17 cellular contexts compared by ENCODE assay signal in the genomic region with DNA sequence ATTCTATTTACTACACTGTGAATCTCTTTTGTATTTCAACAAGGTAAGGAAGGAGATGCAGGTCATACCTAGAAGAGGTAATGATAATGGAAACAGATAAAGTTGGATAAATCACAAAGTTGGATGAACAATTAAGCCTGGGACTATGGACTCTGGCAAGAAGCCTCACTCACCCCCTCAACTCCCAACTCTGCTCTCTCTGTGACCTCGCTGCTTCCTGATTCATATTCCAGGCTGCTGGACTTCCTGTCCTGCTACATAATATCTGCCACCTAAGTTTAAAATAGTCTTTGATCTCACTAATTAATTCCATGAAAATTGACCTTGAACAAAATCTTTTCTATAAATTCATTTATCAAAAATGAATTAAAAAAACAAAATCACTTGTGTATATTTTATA.
DNase-seq lines count a peak whose midpoint lies in the region; ATAC-seq and TF ChIP-seq lines count a peak whose summit lies in the region.
"Had no signal": no experiment of that assay in that cellular context is flagged by ENCODE, and none has a peak within 500 bp of the region (broad histone marks: within the 10 kb centered on the region; RNA-seq: fewer than 3 reads in every experiment).

No MANE protein-coding gene starts in this region.

- no peak overlapping the region for H2BK15ac ChIP-seq in neuronal stem cell (ENCODE audit: low read length)

- H2AFZ ChIP-seq in GM23338 (0 out of 2 replicates have a peak overlapping the region, but pooled peaks have one; percentile 49), neuronal stem cell (ENCODE audit: low read length) (no peak overlapping the region), GM23248 (no peak overlapping the region)

- H3K18ac ChIP-seq in neuronal stem cell (ENCODE audit: low read length) = no peak overlapping the region

- TF ChIP-seq CTCF in GM23338 (conservative IDR thresholded peaks at IDR 0.05; ENCODE audit: low read depth in 2 of 2) (no peak), fibroblast of mammary gland (conservative IDR thresholded peaks at IDR 0.05; ENCODE audit: control insufficient read depth, insufficient read depth, low read depth, low read length) (no peak), spleen (IDR thresholded peaks at IDR 0.05 in 8 of 11, conservative IDR thresholded peaks at IDR 0.05 in 3 of 11) (no peak), mucosa of descending colon (IDR thresholded peaks at IDR 0.05) (no peak)

- H3K27ac ChIP-seq in GM23338 (ENCODE audit: low read depth) (no peak overlapping the region), spleen (no peak overlapping the region), neuronal stem cell (replicated peaks; ENCODE audit: low read length) (no peak overlapping the region), GM23248 (no peak overlapping the region)
- H3K27ac ChIP-seq: BLaER1 treated with 17β-estradiol and CSF1 and Interleukin-3, amounts not matched to agents 10 nM and 100 nM; HL-60 had no signal

- no peaks in the 10 kb centered on the region for H3F3A ChIP-seq in GM23338 (replicated peaks; ENCODE audit: low read depth)
- H3F3A ChIP-seq in GM23248 (ENCODE audit: insufficient read depth) = no peaks in the 10 kb centered on the region

- H3K4me1 ChIP-seq in GM23338 (ENCODE audit: insufficient read depth) (peaks cover 12% of the 10 kb centered on the region), spleen (peaks cover 0 to 3% (median 0%) of the 10 kb centered on the region in 6 donors), neuronal stem cell (ENCODE audit: control insufficient read depth in 2 of 2, insufficient read depth in 1 of 2, low read depth in 1 of 2, low read length in 2 of 2) (no peaks in the 10 kb centered on the region), mucosa of descending colon (ENCODE audit: low read depth) (no peaks in the 10 kb centered on the region), GM23248 (ENCODE audit: insufficient read depth) (no peaks in the 10 kb centered on the region)

- H3K9me2 ChIP-seq in GM23338 (ENCODE audit: insufficient read depth) (peaks cover 7% of the 10 kb centered on the region; the same call in 1 of the 2 replicates), GM23248 (ENCODE audit: insufficient read depth) (no peaks in the 10 kb centered on the region)

- no peak overlapping the region for H3K4me3 ChIP-seq in GM23338
- no peak overlapping the region for H3K4me3 ChIP-seq in fibroblast of mammary gland (ENCODE audit: control insufficient read depth, low read depth, low read length)
- H3K4me3 ChIP-seq in spleen = no peak overlapping the region
- H3K4me3 ChIP-seq in neuronal stem cell (ENCODE audit: low read length in 2 of 2) = no peak overlapping the region
- no peak overlapping the region for H3K4me3 ChIP-seq in mucosa of descending colon
- H3K4me3 ChIP-seq in GM23248 = no peak overlapping the region
- H3K4me3 ChIP-seq: BLaER1 treated with 17β-estradiol and CSF1 and Interleukin-3, amounts not matched to agents 10 nM and 100 nM; K562 had no signal

- no peak overlapping the region for H3K23ac ChIP-seq in neuronal stem cell (ENCODE audit: low read depth, low read length, poor library complexity)

- H3K36me3 ChIP-seq in GM23338 (ENCODE audit: insufficient read depth) (no peaks in the 10 kb centered on the region), spleen (no peaks in the 10 kb centered on the region), neuronal stem cell (replicated peaks in 1 of 2; ENCODE audit: control insufficient read depth in 2 of 2, insufficient read depth in 2 of 2, low read length in 2 of 2) (no peaks in the 10 kb centered on the region), mucosa of descending colon (ENCODE audit: low read depth) (no peaks in the 10 kb centered on the region), GM23248 (ENCODE audit: low read depth) (no peaks in the 10 kb centered on the region)
- H3K36me3 ChIP-seq: BLaER1 treated with 17β-estradiol and CSF1 and Interleukin-3, amounts not matched to agents 10 nM and 100 nM had no signal

- WGBS in spleen, 5 donors = 54 to 80% (median 69%) methylated on average over 1 of the region's 1 CpG
- no CpG with 5 or more reads among the region's 1 CpG for WGBS in neuronal stem cell (ENCODE audit: extremely low coverage in 2 of 2, insufficient read length in 2 of 2, insufficient replicate concordance in 1 of 2), 2 donors
- 81 to 88% methylated on average over 1 of the region's 1 CpG for WGBS in GM23248 (ENCODE audit: low coverage in 1 of 2, low lambda C conversion rate in 2 of 2, missing lambda C conversion rate in 2 of 2), 2 experiments

- H2BK12ac ChIP-seq in neuronal stem cell (ENCODE audit: low read length) = no peak overlapping the region

- ATAC-seq in GM23338 (no peak), mucosa of descending colon (no peak)
- ATAC-seq: CD8-positive, alpha-beta T cell; K562 had no signal

- H2AK5ac ChIP-seq in neuronal stem cell (ENCODE audit: low read depth, low read length) = no peak overlapping the region

- H3K27ac Mint-ChIP-seq in GM23338 = no peak overlapping the region
- H3K27ac Mint-ChIP-seq: B cell; CD8-positive, alpha-beta T cell had no signal

- peaks cover 6% of the 10 kb centered on the region; the same call in 2 of the 3 replicates for H3K4me1 Mint-ChIP-seq in GM23338
- H3K4me1 Mint-ChIP-seq: B cell had no signal

- no peak overlapping the region for H3K4ac ChIP-seq in neuronal stem cell (ENCODE audit: low read length)

- H3K14ac ChIP-seq in neuronal stem cell (ENCODE audit: low read length) = no peak overlapping the region

- no peak for DNase-seq in GM23338 (ENCODE audit: low spot score)
- DNase-seq in UCSD-AML1 (lab: John Stamatoyannopoulos, UW; ENCODE audit: unreplicated experiment) = peak; percentile 1
- peak; percentile 3 for DNase-seq in fibroblast of mammary gland (ENCODE audit: low read depth)
- peak; percentile 23 for DNase-seq in spleen
- DNase-seq in neuronal stem cell (ENCODE audit: low spot score) = no peak
- no peak for DNase-seq in mucosa of descending colon
- DNase-seq in GM23248 = no peak
- DNase-seq: Calu3; CD8-positive, alpha-beta T cell; DMS79 treated with DMSO at 0.1 percent for 48 hours; GOT3; H7; IMR-90 had no signal

- in situ Hi-C loops in GM23248 (cut with MboI) = no loop called here

- H3K36me3 Mint-ChIP-seq in GM23338 (ENCODE audit: low read depth) = peaks cover 2% of the 10 kb centered on the region; the same call in 1 of the 3 replicates
- H3K36me3 Mint-ChIP-seq: CD8-positive, alpha-beta T cell had no signal

- H3K79me2 ChIP-seq in GM23338 (replicated peaks; ENCODE audit: insufficient read depth) (no peaks in the 10 kb centered on the region), GM23248 (ENCODE audit: insufficient read depth) (no peaks in the 10 kb centered on the region)

- no peak overlapping the region for H4K91ac ChIP-seq in neuronal stem cell (ENCODE audit: low read depth, low read length, poor library complexity)

- no peak overlapping the region for H2BK5ac ChIP-seq in neuronal stem cell (ENCODE audit: low read length)

- peaks cover 1% of the 10 kb centered on the region for H3K27me3 Mint-ChIP-seq in GM23338 (ENCODE audit: insufficient read depth, low read depth, poor library complexity)
- H3K27me3 Mint-ChIP-seq: B cell had no signal

- no peak overlapping the region for H4K8ac ChIP-seq in neuronal stem cell (ENCODE audit: low read depth, low read length)

- intact Hi-C loops in spleen (cut with DNase I; ENCODE audit: low total_unique reads) = no loop called here
- intact Hi-C loops in mucosa of descending colon (cut with DNase I, micrococcal nuclease) = no loop called here

- H4K20me1 ChIP-seq in GM23338 (replicated peaks; ENCODE audit: insufficient read depth) = no peaks in the 10 kb centered on the region
- no peaks in the 10 kb centered on the region for H4K20me1 ChIP-seq in GM23248 (ENCODE audit: insufficient read depth)
- H4K20me1 ChIP-seq: BLaER1 treated with 17β-estradiol and CSF1 and Interleukin-3, amounts not matched to agents 10 nM and 100 nM had no signal

- H3K9me3 ChIP-seq in spleen (no peaks in the 10 kb centered on the region), neuronal stem cell (replicated peaks in 1 of 2; ENCODE audit: control insufficient read depth in 2 of 2, insufficient read depth in 1 of 2, low read depth in 1 of 2, low read length in 2 of 2) (no peaks in the 10 kb centered on the region), mucosa of descending colon (no peaks in the 10 kb centered on the region), GM23248 (ENCODE audit: low read depth) (no peaks in the 10 kb centered on the region)
- H3K9me3 ChIP-seq: BLaER1 treated with 17β-estradiol and CSF1 and Interleukin-3, amounts not matched to agents 10 nM and 100 nM had no signal

- H3K27me3 ChIP-seq in GM23338 (ENCODE audit: insufficient read depth) (no peaks in the 10 kb centered on the region), spleen (replicated peaks in 1 of 7) (no peaks in the 10 kb centered on the region), neuronal stem cell (ENCODE audit: control insufficient read depth in 3 of 3, insufficient read depth in 3 of 3, low read depth in 1 of 3, low read length in 3 of 3) (no peaks in the 10 kb centered on the region), GM23248 (replicated peaks; ENCODE audit: insufficient read depth) (no peaks in the 10 kb centered on the region)
- H3K27me3 ChIP-seq: BLaER1 treated with 17β-estradiol and CSF1 and Interleukin-3, amounts not matched to agents 10 nM and 100 nM had no signal

- H3K9ac ChIP-seq in neuronal stem cell (ENCODE audit: low read depth, low read length, poor library complexity) (no peak overlapping the region), GM23248 (no peak overlapping the region)
- H3K9ac ChIP-seq: BLaER1 treated with 17β-estradiol and CSF1 and Interleukin-3, amounts not matched to agents 10 nM and 100 nM had no signal

- H3K4me3 Mint-ChIP-seq in GM23338 = no peak overlapping the region
- H3K4me3 Mint-ChIP-seq: B cell; CD8-positive, alpha-beta T cell had no signal

- H2BK120ac ChIP-seq in neuronal stem cell (ENCODE audit: low read depth, low read length) = no peak overlapping the region

- H3K4me2 ChIP-seq in GM23338 (no peak overlapping the region), neuronal stem cell (ENCODE audit: insufficient read depth, low read length, poor library complexity, severe bottlenecking) (no peak overlapping the region), GM23248 (ENCODE audit: unreplicated experiment) (no peak overlapping the region)
- H3K4me2 ChIP-seq: BLaER1 treated with 17β-estradiol and CSF1 and Interleukin-3, amounts not matched to agents 10 nM and 100 nM had no signal

- TF ChIP-seq POLR2A in spleen (IDR thresholded peaks at IDR 0.05) = no peak

- H3K79me1 ChIP-seq in neuronal stem cell (ENCODE audit: low read depth, low read length) = no peaks in the 10 kb centered on the region

- H3K9me3 Mint-ChIP-seq in GM23338 = no peaks in the 10 kb centered on the region; the same call in 2 of the 3 replicates

Comparison
In these comparisons a context has a peak if more than half of its experiments do, and no peak if none do; other contexts are left out.
1. DNase-seq: peak in UCSD-AML1 (single experiment), fibroblast of mammary gland (single experiment) and spleen (single experiment); none in GM23338 (single experiment), neuronal stem cell (single experiment), mucosa of descending colon (0 of 3) and GM23248 (single experiment).